In the genomic region with DNA sequence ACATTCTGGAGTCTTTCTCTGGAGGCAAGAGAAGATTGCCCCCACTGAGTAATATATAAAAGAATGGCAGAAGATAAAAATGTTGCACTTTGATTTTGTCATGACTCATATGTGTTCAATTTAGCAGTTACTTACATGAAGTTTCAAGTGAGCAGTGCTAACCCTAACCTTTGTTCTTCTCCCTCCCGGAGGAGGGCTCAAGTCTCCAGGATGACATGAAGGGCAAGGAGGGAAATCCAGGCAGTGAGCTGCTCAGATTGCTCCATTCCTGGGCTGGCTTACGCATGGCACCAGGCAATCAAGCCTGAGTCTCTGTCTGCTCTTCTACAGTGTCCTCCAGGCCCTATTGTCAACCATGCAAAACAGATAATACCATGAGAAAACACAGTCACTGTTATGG, we compare ENCODE assay signal across 27 cellular contexts.
"Had no signal": no experiment of that assay in that cellular context is flagged by ENCODE, and none has a peak within 500 bp of the region (broad histone marks: within the 10 kb centered on the region; RNA-seq: fewer than 3 reads in every experiment).

No MANE protein-coding gene starts in this region.

- H3K9me3 ChIP-seq: gastroesophageal sphincter, right lobe of liver, spleen, testis, uterus had no signal

- H3K36me3 Mint-ChIP-seq: activated naive CD8-positive, alpha-beta T cell treated with anti-CD3 and anti-CD28 coated beads for 36 hours; memory B cell; naive B cell had no signal

- DNase-seq: activated CD4-positive, alpha-beta T cell treated with anti-CD3 and anti-CD28 coated beads for 4 hours; activated CD4-positive, alpha-beta T cell treated with anti-CD3 and anti-CD28 coated beads, Interleukin-2, amount 50 U/mL, for 48 hours; activated CD4-positive, CD25-positive, alpha-beta regulatory T cell; activated CD8-positive, alpha-beta memory T cell treated with anti-CD3 and anti-CD28 coated beads, Interleukin-2, amount 50 U/mL, for 48 hours; activated naive CD4-positive, alpha-beta T cell; activated naive CD8-positive, alpha-beta T cell treated with anti-CD3 and anti-CD28 coated beads for 36 hours; activated T-cell treated with anti-CD3 and anti-CD28 coated beads, Interleukin-2, amount 50 U/mL, for 4 hours; amniotic stem cell; cortex of kidney; head of caudate nucleus; islet precursor cell; left colon; naive B cell; nucleus accumbens; posterior cingulate gyrus; right lobe of liver; spleen; stimulated activated CD4-positive, alpha-beta T cell treated with anti-CD3 and anti-CD28 coated beads, Interleukin-4, amount 100 ng/mL, for 1 hour; stimulated activated naive CD4-positive, alpha-beta T cell; T-helper 17 cell; testis; trophoblast cell; uterus had no signal

- H3K4me1 Mint-ChIP-seq: naive B cell had no signal

- H3K27ac ChIP-seq: cardiac muscle cell, gastroesophageal sphincter, right lobe of liver, spleen, testis, uterus had no signal

- H3K36me3 ChIP-seq: cardiac muscle cell, gastroesophageal sphincter, right lobe of liver, spleen, uterus had no signal

- H3K4me3 ChIP-seq: cardiac muscle cell, gastroesophageal sphincter, right lobe of liver, spleen, testis, uterus had no signal

- ATAC-seq: activated T-cell treated with anti-CD3 and anti-CD28 coated beads, Interleukin-2, amount 50 U/mL, for 4 hours; gastroesophageal sphincter; left colon; right lobe of liver; T-helper 17 cell had no signal

- H3K4me3 Mint-ChIP-seq: activated naive CD8-positive, alpha-beta T cell treated with anti-CD3 and anti-CD28 coated beads for 36 hours; activated T-cell treated with anti-CD3 and anti-CD28 coated beads, Interleukin-2, amount 50 U/mL, for 4 hours; memory B cell; naive B cell; T-helper 17 cell had no signal

- H3K9me3 Mint-ChIP-seq: activated naive CD8-positive, alpha-beta T cell treated with anti-CD3 and anti-CD28 coated beads for 36 hours; activated T-cell treated with anti-CD3 and anti-CD28 coated beads, Interleukin-2, amount 50 U/mL, for 4 hours; memory B cell; naive B cell had no signal

- H3K27ac Mint-ChIP-seq: activated naive CD8-positive, alpha-beta T cell treated with anti-CD3 and anti-CD28 coated beads for 36 hours; activated T-helper 2 cell treated with anti-CD3 and anti-CD28 coated beads, Interferon-gamma antibody, Interleukin-2, Interleukin-4, amounts not matched to agents 10 μg/mL and 5 μg/mL and 100 μg/mL, durations not matched to agents 14 hours and 24 hours and 36 hours; memory B cell; T-helper 17 cell had no signal

- H3K27me3 Mint-ChIP-seq: activated naive CD8-positive, alpha-beta T cell treated with anti-CD3 and anti-CD28 coated beads for 36 hours; T-helper 17 cell had no signal
